1 cellular context compared by ENCODE assay signal in the genomic region with DNA sequence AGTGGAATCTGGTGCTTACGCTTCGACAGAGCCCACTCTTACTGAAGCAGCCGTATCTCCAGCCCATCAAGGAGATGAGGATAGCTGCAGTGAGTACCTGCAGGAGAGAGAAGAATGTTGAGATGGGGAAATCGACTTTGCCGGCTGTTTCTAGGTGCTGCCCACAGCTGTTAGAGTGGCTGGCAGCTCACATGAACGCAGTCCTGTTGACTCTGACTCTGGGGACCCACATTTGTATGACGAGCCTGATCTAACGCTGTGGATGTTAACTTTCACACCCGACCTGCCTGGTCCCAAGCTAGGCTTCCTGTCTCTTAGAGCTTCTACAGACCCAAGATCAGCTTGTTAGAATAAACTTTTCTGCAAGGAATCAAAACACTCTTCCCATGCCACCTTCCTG.
TF ChIP-seq lines count a peak whose summit lies in the region.

No MANE protein-coding gene starts in this region.

TF ChIP-seq in H1, 55 proteins besides CTCF, POLR2A, EP300 and RAD21:
- TF ChIP-seq, protein P1, sequence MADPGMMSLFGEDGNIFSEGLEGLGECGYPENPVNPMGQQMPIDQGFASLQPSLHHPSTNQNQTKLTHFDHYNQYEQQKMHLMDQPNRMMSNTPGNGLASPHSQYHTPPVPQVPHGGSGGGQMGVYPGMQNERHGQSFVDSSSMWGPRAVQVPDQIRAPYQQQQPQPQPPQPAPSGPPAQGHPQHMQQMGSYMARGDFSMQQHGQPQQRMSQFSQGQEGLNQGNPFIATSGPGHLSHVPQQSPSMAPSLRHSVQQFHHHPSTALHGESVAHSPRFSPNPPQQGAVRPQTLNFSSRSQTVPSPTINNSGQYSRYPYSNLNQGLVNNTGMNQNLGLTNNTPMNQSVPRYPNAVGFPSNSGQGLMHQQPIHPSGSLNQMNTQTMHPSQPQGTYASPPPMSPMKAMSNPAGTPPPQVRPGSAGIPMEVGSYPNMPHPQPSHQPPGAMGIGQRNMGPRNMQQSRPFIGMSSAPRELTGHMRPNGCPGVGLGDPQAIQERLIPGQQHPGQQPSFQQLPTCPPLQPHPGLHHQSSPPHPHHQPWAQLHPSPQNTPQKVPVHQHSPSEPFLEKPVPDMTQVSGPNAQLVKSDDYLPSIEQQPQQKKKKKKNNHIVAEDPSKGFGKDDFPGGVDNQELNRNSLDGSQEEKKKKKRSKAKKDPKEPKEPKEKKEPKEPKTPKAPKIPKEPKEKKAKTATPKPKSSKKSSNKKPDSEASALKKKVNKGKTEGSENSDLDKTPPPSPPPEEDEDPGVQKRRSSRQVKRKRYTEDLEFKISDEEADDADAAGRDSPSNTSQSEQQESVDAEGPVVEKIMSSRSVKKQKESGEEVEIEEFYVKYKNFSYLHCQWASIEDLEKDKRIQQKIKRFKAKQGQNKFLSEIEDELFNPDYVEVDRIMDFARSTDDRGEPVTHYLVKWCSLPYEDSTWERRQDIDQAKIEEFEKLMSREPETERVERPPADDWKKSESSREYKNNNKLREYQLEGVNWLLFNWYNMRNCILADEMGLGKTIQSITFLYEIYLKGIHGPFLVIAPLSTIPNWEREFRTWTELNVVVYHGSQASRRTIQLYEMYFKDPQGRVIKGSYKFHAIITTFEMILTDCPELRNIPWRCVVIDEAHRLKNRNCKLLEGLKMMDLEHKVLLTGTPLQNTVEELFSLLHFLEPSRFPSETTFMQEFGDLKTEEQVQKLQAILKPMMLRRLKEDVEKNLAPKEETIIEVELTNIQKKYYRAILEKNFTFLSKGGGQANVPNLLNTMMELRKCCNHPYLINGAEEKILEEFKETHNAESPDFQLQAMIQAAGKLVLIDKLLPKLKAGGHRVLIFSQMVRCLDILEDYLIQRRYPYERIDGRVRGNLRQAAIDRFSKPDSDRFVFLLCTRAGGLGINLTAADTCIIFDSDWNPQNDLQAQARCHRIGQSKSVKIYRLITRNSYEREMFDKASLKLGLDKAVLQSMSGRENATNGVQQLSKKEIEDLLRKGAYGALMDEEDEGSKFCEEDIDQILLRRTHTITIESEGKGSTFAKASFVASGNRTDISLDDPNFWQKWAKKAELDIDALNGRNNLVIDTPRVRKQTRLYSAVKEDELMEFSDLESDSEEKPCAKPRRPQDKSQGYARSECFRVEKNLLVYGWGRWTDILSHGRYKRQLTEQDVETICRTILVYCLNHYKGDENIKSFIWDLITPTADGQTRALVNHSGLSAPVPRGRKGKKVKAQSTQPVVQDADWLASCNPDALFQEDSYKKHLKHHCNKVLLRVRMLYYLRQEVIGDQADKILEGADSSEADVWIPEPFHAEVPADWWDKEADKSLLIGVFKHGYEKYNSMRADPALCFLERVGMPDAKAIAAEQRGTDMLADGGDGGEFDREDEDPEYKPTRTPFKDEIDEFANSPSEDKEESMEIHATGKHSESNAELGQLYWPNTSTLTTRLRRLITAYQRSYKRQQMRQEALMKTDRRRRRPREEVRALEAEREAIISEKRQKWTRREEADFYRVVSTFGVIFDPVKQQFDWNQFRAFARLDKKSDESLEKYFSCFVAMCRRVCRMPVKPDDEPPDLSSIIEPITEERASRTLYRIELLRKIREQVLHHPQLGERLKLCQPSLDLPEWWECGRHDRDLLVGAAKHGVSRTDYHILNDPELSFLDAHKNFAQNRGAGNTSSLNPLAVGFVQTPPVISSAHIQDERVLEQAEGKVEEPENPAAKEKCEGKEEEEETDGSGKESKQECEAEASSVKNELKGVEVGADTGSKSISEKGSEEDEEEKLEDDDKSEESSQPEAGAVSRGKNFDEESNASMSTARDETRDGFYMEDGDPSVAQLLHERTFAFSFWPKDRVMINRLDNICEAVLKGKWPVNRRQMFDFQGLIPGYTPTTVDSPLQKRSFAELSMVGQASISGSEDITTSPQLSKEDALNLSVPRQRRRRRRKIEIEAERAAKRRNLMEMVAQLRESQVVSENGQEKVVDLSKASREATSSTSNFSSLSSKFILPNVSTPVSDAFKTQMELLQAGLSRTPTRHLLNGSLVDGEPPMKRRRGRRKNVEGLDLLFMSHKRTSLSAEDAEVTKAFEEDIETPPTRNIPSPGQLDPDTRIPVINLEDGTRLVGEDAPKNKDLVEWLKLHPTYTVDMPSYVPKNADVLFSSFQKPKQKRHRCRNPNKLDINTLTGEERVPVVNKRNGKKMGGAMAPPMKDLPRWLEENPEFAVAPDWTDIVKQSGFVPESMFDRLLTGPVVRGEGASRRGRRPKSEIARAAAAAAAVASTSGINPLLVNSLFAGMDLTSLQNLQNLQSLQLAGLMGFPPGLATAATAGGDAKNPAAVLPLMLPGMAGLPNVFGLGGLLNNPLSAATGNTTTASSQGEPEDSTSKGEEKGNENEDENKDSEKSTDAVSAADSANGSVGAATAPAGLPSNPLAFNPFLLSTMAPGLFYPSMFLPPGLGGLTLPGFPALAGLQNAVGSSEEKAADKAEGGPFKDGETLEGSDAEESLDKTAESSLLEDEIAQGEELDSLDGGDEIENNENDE (IDR thresholded peaks at IDR 0.05; ENCODE audit: insufficient replicate concordance, low read length) = no peak
- TF ChIP-seq TBP (IDR thresholded peaks at IDR 0.05; ENCODE audit: low read depth, low read length) = no peak
- TF ChIP-seq, protein P2, sequence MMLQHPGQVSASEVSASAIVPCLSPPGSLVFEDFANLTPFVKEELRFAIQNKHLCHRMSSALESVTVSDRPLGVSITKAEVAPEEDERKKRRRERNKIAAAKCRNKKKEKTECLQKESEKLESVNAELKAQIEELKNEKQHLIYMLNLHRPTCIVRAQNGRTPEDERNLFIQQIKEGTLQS (IDR thresholded peaks at IDR 0.05; ENCODE audit: insufficient read depth, low read depth, low read length) = no peak
- TF ChIP-seq TEAD4 (IDR thresholded peaks at IDR 0.05; ENCODE audit: low read depth, low read length) = no peak
- no peak for TF ChIP-seq SIX5 (IDR thresholded peaks at IDR 0.05; ENCODE audit: low read depth, low read length)
- TF ChIP-seq, protein P3, sequence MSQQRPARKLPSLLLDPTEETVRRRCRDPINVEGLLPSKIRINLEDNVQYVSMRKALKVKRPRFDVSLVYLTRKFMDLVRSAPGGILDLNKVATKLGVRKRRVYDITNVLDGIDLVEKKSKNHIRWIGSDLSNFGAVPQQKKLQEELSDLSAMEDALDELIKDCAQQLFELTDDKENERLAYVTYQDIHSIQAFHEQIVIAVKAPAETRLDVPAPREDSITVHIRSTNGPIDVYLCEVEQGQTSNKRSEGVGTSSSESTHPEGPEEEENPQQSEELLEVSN (IDR thresholded peaks at IDR 0.05) = no peak
- TF ChIP-seq HDAC2 (IDR thresholded peaks at IDR 0.05; ENCODE audit: borderline replicate concordance in 1 of 2, low read depth in 2 of 2, low read length in 2 of 2) = no peak
- TF ChIP-seq SRF (IDR thresholded peaks at IDR 0.05; ENCODE audit: low read depth, low read length) = no peak
- no peak for TF ChIP-seq BACH1 (IDR thresholded peaks at IDR 0.05; ENCODE audit: low read length)
- no peak for TF ChIP-seq SP2 (IDR thresholded peaks at IDR 0.05; ENCODE audit: low read length)
- no peak for TF ChIP-seq EZH2 (IDR thresholded peaks at IDR 0.05; ENCODE audit: low read depth, low read length, severe bottlenecking)
